27 cellular contexts compared by ENCODE assay signal in the genomic region with DNA sequence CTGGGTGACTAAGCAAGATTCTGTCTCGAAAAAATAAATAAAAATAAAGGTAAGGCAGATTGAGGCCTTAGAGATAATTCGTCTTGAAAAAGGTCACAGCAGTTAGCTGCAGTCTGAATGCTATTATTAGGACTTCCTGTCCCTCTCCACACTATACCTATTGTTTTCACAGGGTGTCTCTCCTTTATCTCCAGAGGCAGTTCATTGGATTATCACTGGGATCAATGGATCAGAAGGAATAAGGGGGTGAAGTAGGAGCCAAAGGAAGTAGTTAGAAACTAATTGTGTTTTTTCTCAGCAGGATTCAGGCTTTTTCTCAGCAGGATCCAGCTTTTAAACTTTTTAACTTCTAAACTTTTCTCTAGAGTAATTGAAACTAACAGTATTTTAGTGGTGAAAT.
DNase-seq lines count a peak whose midpoint lies in the region; ATAC-seq, FAIRE-seq and TF ChIP-seq lines count a peak whose summit lies in the region.
"Had no signal": no experiment of that assay in that cellular context is flagged by ENCODE, and none has a peak within 500 bp of the region (broad histone marks: within the 10 kb centered on the region; RNA-seq: fewer than 3 reads in every experiment).

No MANE protein-coding gene starts in this region.

- H3K4me2 ChIP-seq in Karpas-422 (ENCODE audit: low read depth, low read length, poor library complexity, severe bottlenecking) (peak overlapping the region; percentile 32), GM12878 (ENCODE audit: control insufficient read depth, insufficient read depth) (no peak overlapping the region), neuronal stem cell (ENCODE audit: insufficient read depth, low read length, poor library complexity, severe bottlenecking) (no peak overlapping the region)
- H3K4me2 ChIP-seq: PC-9 had no signal

- no peak overlapping the region for H2BK15ac ChIP-seq in neuronal stem cell (ENCODE audit: low read length)

- 0% methylated on average over 2 of the region's 2 CpGs for WGBS in GM12878 (ENCODE audit: insufficient coverage, insufficient replicate concordance, low lambda C conversion rate, missing lambda C conversion rate)
- no CpG with 5 or more reads among the region's 2 CpGs for WGBS in neuronal stem cell (ENCODE audit: extremely low coverage in 2 of 2, insufficient read length in 2 of 2, insufficient replicate concordance in 1 of 2), 2 donors

- BruUV-seq in GM12878 (replicated peaks; lab: Mats Ljungman, UMichigan), result no TSS peak

- no peaks in the 10 kb centered on the region for H4K20me1 ChIP-seq in Karpas-422 (ENCODE audit: insufficient read depth, low read depth, low read length)
- no peaks in the 10 kb centered on the region for H4K20me1 ChIP-seq in GM12878 (ENCODE audit: control insufficient read depth, insufficient read depth)

- H3K79me1 ChIP-seq in neuronal stem cell (ENCODE audit: low read depth, low read length), result no peaks in the 10 kb centered on the region

- H3K4ac ChIP-seq in neuronal stem cell (ENCODE audit: low read length), result no peak overlapping the region

- H3K36me3 ChIP-seq in Karpas-422 (ENCODE audit: insufficient read depth, low read length) (no peaks in the 10 kb centered on the region), GM12878 (ENCODE audit: control insufficient read depth in 2 of 2, insufficient read depth in 2 of 2, low read length in 1 of 2) (no peaks in the 10 kb centered on the region), neuronal stem cell (replicated peaks in 1 of 2; ENCODE audit: control insufficient read depth in 2 of 2, insufficient read depth in 2 of 2, low read length in 2 of 2) (no peaks in the 10 kb centered on the region)
- H3K36me3 ChIP-seq: BE2C, SJSA1 had no signal

- no peak overlapping the region for H3K4me3 Mint-ChIP-seq in WTC11
- H3K4me3 Mint-ChIP-seq: CD14-positive monocyte; CD8-positive, alpha-beta memory T cell; T-cell had no signal

- no peaks in the 10 kb centered on the region for H3K9me2 ChIP-seq in Karpas-422 (replicated peaks; ENCODE audit: insufficient read depth, low read length)

- H3K27me3 Mint-ChIP-seq in WTC11 (ENCODE audit: low read depth), result peaks cover 5% of the 10 kb centered on the region; the same call in 1 of the 2 replicates

- in situ Hi-C loops in GM12878 (cut with MboI), result no loop called here
- in situ Hi-C loops in GM13977 (cut with MboI; ENCODE audit: low pct_unique_long_range_greater_than_20kb, low sequenced_read_pairs, unreplicated experiment), result no loop called here

- peaks cover 58% of the 10 kb centered on the region for H3K36me3 Mint-ChIP-seq in WTC11
- H3K36me3 Mint-ChIP-seq: CD14-positive monocyte; CD8-positive, alpha-beta memory T cell; T-cell had no signal

- no peak overlapping the region for H2BK120ac ChIP-seq in neuronal stem cell (ENCODE audit: low read depth, low read length)

- H3K4me1 Mint-ChIP-seq in WTC11, result no peaks in the 10 kb centered on the region
- H3K4me1 Mint-ChIP-seq: CD14-positive monocyte; CD8-positive, alpha-beta memory T cell; T-cell had no signal

- no peak overlapping the region for H3K4me3 ChIP-seq in Karpas-422 (ENCODE audit: low read length)
- no peak overlapping the region for H3K4me3 ChIP-seq in GM12878
- no peak overlapping the region for H3K4me3 ChIP-seq in neuronal stem cell (ENCODE audit: low read length in 2 of 2)
- H3K4me3 ChIP-seq: PC-9, SJSA1 had no signal

- peaks cover 69% of the 10 kb centered on the region for H3K9me3 Mint-ChIP-seq in WTC11
- H3K9me3 Mint-ChIP-seq: CD8-positive, alpha-beta memory T cell; T-cell had no signal

- H3K4me1 ChIP-seq in Karpas-422 (ENCODE audit: low read length) (peaks cover 37% of the 10 kb centered on the region), GM12878 (ENCODE audit: control insufficient read depth, insufficient read depth, low read length) (no peaks in the 10 kb centered on the region), neuronal stem cell (ENCODE audit: control insufficient read depth in 2 of 2, insufficient read depth in 1 of 2, low read depth in 1 of 2, low read length in 2 of 2) (peaks cover 6 to 10% of the 10 kb centered on the region in 2 donors)
- H3K4me1 ChIP-seq: BE2C, SJSA1 had no signal

- no peak overlapping the region for H4K91ac ChIP-seq in neuronal stem cell (ENCODE audit: low read depth, low read length, poor library complexity)

- no peak overlapping the region for H3K27ac Mint-ChIP-seq in WTC11
- H3K27ac Mint-ChIP-seq: CD14-positive monocyte; CD8-positive, alpha-beta memory T cell; T-cell had no signal

- no peak overlapping the region for H3K23ac ChIP-seq in neuronal stem cell (ENCODE audit: low read depth, low read length, poor library complexity)

- TF ChIP-seq EP300 in GM12878 (IDR thresholded peaks at IDR 0.05; ENCODE audit: borderline replicate concordance in 1 of 2, control insufficient read depth in 1 of 2, low read depth in 2 of 2, low read length in 2 of 2), result no peak

- no peaks in the 10 kb centered on the region for H3K27me3 ChIP-seq in Karpas-422 (ENCODE audit: low read length)
- H3K27me3 ChIP-seq in GM12878 (replicated peaks in 1 of 2; ENCODE audit: control insufficient read depth in 2 of 2, insufficient read depth in 2 of 2, low read length in 1 of 2), result no peaks in the 10 kb centered on the region
- H3K27me3 ChIP-seq in neuronal stem cell (ENCODE audit: control insufficient read depth in 3 of 3, insufficient read depth in 3 of 3, low read depth in 1 of 3, low read length in 3 of 3), result peaks cover 0 to 2% (median 0%) of the 10 kb centered on the region in 3 experiments
- H3K27me3 ChIP-seq: BE2C, SJSA1 had no signal

- no peak overlapping the region for H2BK5ac ChIP-seq in neuronal stem cell (ENCODE audit: low read length)

- RAD21 ChIA-PET in GM12878 (lab: Charles Lee; ENCODE audit: unreplicated experiment), result no interaction called here

- intact Hi-C loops in GM12878 (cut with micrococcal nuclease; ENCODE audit: unreplicated experiment), result no loop called here

- H3K79me2 ChIP-seq in Karpas-422 (ENCODE audit: low read length) (no peaks in the 10 kb centered on the region), GM12878 (ENCODE audit: control insufficient read depth, insufficient read depth, low read length) (no peaks in the 10 kb centered on the region)

- CTCF ChIA-PET in GM12878 (lab: Yijun Ruan, JAX) (interaction anchor here (1.5 kb wide), 1 partner anchor 16 kb away, joined by 3 read pairs; no protein-coding TSS in a partner anchor), WTC11 (lab: Charles Lee) (no interaction called here)

- H4K8ac ChIP-seq in neuronal stem cell (ENCODE audit: low read depth, low read length), result no peak overlapping the region

- no peak for TF ChIP-seq CTCF in GM12878 (IDR thresholded peaks at IDR 0.05 in 2 of 3, conservative IDR thresholded peaks at IDR 0.05 in 1 of 3; ENCODE audit: control insufficient read depth in 2 of 3, extremely low read depth in 1 of 3, insufficient read depth in 1 of 3, low read depth in 3 of 3, low read length in 3 of 3)
- no peak for TF ChIP-seq CTCF in GM13977 (IDR thresholded peaks at IDR 0.05; ENCODE audit: extremely low read depth, insufficient read depth, missing control alignments)
- no peak for TF ChIP-seq CTCF in WTC11 (IDR thresholded peaks at IDR 0.05)

- no peak for TF ChIP-seq RAD21 in GM12878 (IDR thresholded peaks at IDR 0.05; ENCODE audit: insufficient read depth, low read depth, low read length)

- H3K9me3 ChIP-seq in Karpas-422 (ENCODE audit: low read length) (no peaks in the 10 kb centered on the region), GM12878 (replicated peaks; ENCODE audit: control insufficient read depth, insufficient read depth, low read length) (no peaks in the 10 kb centered on the region), neuronal stem cell (replicated peaks in 1 of 2; ENCODE audit: control insufficient read depth in 2 of 2, insufficient read depth in 1 of 2, low read depth in 1 of 2, low read length in 2 of 2) (no peaks in the 10 kb centered on the region)
- H3K9me3 ChIP-seq: BE2C, SJSA1 had no signal

- H2AFZ ChIP-seq in Karpas-422 (ENCODE audit: low read length) (0 out of 2 replicates have a peak overlapping the region, but pooled peaks have one; percentile 20), GM12878 (ENCODE audit: control insufficient read depth, low read depth, low read length) (peak overlapping the region; percentile 41; the same call in 1 of the 2 replicates), neuronal stem cell (ENCODE audit: low read length) (no peak overlapping the region)
- H2AFZ ChIP-seq: PC-9 had no signal

- H3K18ac ChIP-seq in neuronal stem cell (ENCODE audit: low read length), result no peak overlapping the region

- POLR2A ChIA-PET in GM12878 (lab: Charles Lee), result no interaction called here
- POLR2A ChIA-PET in WTC11 (lab: Charles Lee), result no interaction called here

- no peak overlapping the region for H3K27ac ChIP-seq in Karpas-422 (ENCODE audit: low read length)
- H3K27ac ChIP-seq in GM12878 (ENCODE audit: control insufficient read depth, insufficient read depth), result no peak overlapping the region
- H3K27ac ChIP-seq in neuronal stem cell (replicated peaks; ENCODE audit: low read length), result no peak overlapping the region
- H3K27ac ChIP-seq: 22Rv1, HL-60, PC-9, SJSA1 had no signal

- no peak overlapping the region for H2BK12ac ChIP-seq in neuronal stem cell (ENCODE audit: low read length)

- DNase-seq in DMS53 (lab: John Stamatoyannopoulos, UW) (peak; percentile 14), DMS53 treated with DMSO at 0.1 percent for 48 hours (lab: John Stamatoyannopoulos, UW; ENCODE audit: unreplicated experiment) (no peak), Karpas-422 (no peak), GM12878 (ENCODE audit: low read depth, low spot score) (no peak), neuronal stem cell (ENCODE audit: low spot score) (peak; percentile 33), NOMO-1 treated with DMSO at 0.1 percent for 48 hours (lab: John Stamatoyannopoulos, UW; ENCODE audit: unreplicated experiment) (no peak), GM13977 (ENCODE audit: low spot score) (no peak), WTC11 (ENCODE audit: low spot score) (no peak)
- DNase-seq: ACHN; BE2C; CD8-positive, alpha-beta memory T cell; Kasumi-1; MV-4-11; NCI-H1105; NCI-H1694; NCI-H2029 treated with DMSO at 0.1 percent for 48 hours; NCI-H446 treated with DMSO at 0.1 percent for 48 hours; NCI-H526 treated with DMSO at 0.1 percent for 48 hours; PC-9; T-cell had no signal

- TF ChIP-seq POLR2A in GM12878 (IDR thresholded peaks at IDR 0.05; ENCODE audit: low read depth, low read length), result no peak

- H3K9ac ChIP-seq in Karpas-422 (ENCODE audit: low read length) (no peak overlapping the region), GM12878 (ENCODE audit: control insufficient read depth, insufficient read depth, low read length) (no peak overlapping the region), neuronal stem cell (ENCODE audit: low read depth, low read length, poor library complexity) (no peak overlapping the region)

- SMC1A ChIA-PET in GM12878 (lab: Charles Lee; ENCODE audit: uncharacterized antibody, unreplicated experiment), result no interaction called here

- no peak for FAIRE-seq in GM12878 (lab: Jason Lieb, UNC)
- FAIRE-seq: H1, HepG2 had no signal

- no peak for ATAC-seq in GM12878
- ATAC-seq in WTC11, result no peak
- ATAC-seq: HepG2, Right ventricle myocardium inferior, T-cell had no signal

- H2AK5ac ChIP-seq in neuronal stem cell (ENCODE audit: low read depth, low read length), result no peak overlapping the region

- no peak overlapping the region for H3K14ac ChIP-seq in neuronal stem cell (ENCODE audit: low read length)

TF ChIP-seq in GM12878, 131 proteins besides CTCF, POLR2A, EP300 and RAD21 (continues in another document):
- TF ChIP-seq WRNIP1 (IDR thresholded peaks at IDR 0.05; ENCODE audit: borderline replicate concordance, low read depth, low read length), result no peak

Comparison
In these comparisons a context has a peak if more than half of its experiments do, and no peak if none do; other contexts are left out.
1. DNase-seq: peak in DMS53 (single experiment) and neuronal stem cell (single experiment); none in DMS53 treated with DMSO at 0.1 percent for 48 hours (single experiment), Karpas-422 (single experiment), GM12878 (single experiment), NOMO-1 treated with DMSO at 0.1 percent for 48 hours (single experiment), GM13977 (single experiment) and WTC11 (single experiment).